Comparison of ENCODE assay signal across 11 cellular contexts in the genomic region with DNA sequence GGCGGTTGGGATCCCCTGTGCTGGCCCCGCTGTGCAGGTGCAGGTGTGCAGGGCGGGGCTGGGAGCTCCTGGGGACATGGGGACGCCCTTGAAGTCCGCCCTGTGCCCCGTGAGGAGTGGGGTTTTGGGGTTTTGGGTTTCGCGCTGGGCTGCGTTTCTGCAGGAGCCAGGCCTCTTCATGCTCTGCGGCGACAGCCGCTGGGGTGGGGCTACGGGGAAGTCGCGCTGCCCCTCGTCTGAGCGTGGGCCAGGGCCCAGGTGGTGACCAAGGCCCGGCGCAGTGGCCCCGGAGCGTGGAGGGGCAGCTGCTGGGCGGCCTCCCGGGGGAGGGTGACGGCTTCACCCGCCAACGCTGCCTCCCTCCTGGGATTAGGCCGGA. TPM values are rescaled to one million over a fixed set of nuclear protein-coding genes. Genes with fewer than 3 reads are reported as not detected.
DNase-seq lines count a peak whose midpoint lies in the region; ATAC-seq and TF ChIP-seq lines count a peak whose summit lies in the region.
"Had no signal": no experiment of that assay in that cellular context is flagged by ENCODE, and none has a peak within 500 bp of the region (broad histone marks: within the 10 kb centered on the region; RNA-seq: fewer than 3 reads in every experiment).

No MANE protein-coding gene starts in this region.

- H3K4me3 ChIP-seq in adipocyte (ENCODE audit: low read length): peak overlapping the region; percentile 75
- peak overlapping the region; percentile 21 for H3K4me3 ChIP-seq in hepatocyte
- H3K4me3 ChIP-seq in sigmoid colon: peak overlapping the region; percentile 32 to 59 (median 52)
- H3K4me3 ChIP-seq: SJSA1 had no signal

- peaks cover 36% of the 10 kb centered on the region for H3K27me3 ChIP-seq in adipocyte (replicated peaks; ENCODE audit: control insufficient read depth, insufficient read depth, low read length)
- peaks cover 50% of the 10 kb centered on the region for H3K27me3 ChIP-seq in hepatocyte
- H3K27me3 ChIP-seq in sigmoid colon: peaks cover 4 to 40% (median 14%) of the 10 kb centered on the region in 3 donors

- WGBS in hepatocyte (ENCODE audit: low lambda C conversion rate, missing lambda C conversion rate): 27% methylated on average over 20 of the region's 27 CpGs
- 5 to 7% methylated on average over 27 of the region's 27 CpGs for WGBS in sigmoid colon, 2 donors

- no peak for TF ChIP-seq EP300 in sigmoid colon (IDR thresholded peaks at IDR 0.05)

- no peak overlapping the region for H2AFZ ChIP-seq in hepatocyte

- TF ChIP-seq POLR2A in sigmoid colon (IDR thresholded peaks at IDR 0.05): no peak

- peak overlapping the region; percentile 88 for H3K4me2 ChIP-seq in hepatocyte

- no peak for ATAC-seq in GM21528 (IDR thresholded peaks at IDR 0.05; ENCODE audit: low FRiP score, unreplicated experiment)
- no peak for ATAC-seq in HG03139 (IDR thresholded peaks at IDR 0.05; ENCODE audit: unreplicated experiment)
- ATAC-seq in GM21381 (IDR thresholded peaks at IDR 0.05; ENCODE audit: unreplicated experiment): no peak

- intact Hi-C loops in sigmoid colon (cut with DNase I) (no loop called here), posterior vena cava (cut with DNase I) (no loop called here)

- H3K36me3 ChIP-seq in adipocyte (ENCODE audit: control insufficient read depth, insufficient read depth, low read length, severe bottlenecking): no peaks in the 10 kb centered on the region
- H3K36me3 ChIP-seq in hepatocyte (replicated peaks; ENCODE audit: insufficient read depth, low read depth): no peaks in the 10 kb centered on the region
- H3K36me3 ChIP-seq in sigmoid colon: peaks cover 0 to 7% (median 0%) of the 10 kb centered on the region in 4 donors
- H3K36me3 ChIP-seq: SJSA1 had no signal

- no peak for TF ChIP-seq CTCF in hepatocyte (IDR thresholded peaks at IDR 0.05; ENCODE audit: poor library complexity)
- TF ChIP-seq CTCF in sigmoid colon (IDR thresholded peaks at IDR 0.05): no peak

- DNase-seq in DMS153 (lab: John Stamatoyannopoulos, UW): peak; percentile 32
- no peak for DNase-seq in adipocyte (ENCODE audit: low read depth)
- no peak for DNase-seq in hepatocyte (ENCODE audit: low spot score)
- peak; percentile 60 for DNase-seq in sigmoid colon
- DNase-seq in posterior vena cava (ENCODE audit: low spot score): no peak
- DNase-seq: activated CD4-positive, alpha-beta T cell treated with anti-CD3 and anti-CD28 coated beads, Interleukin-2, amount 50 U/mL, for 1 hour; NCI-H1436 treated with DMSO at 0.1 percent for 48 hours had no signal

- no peaks in the 10 kb centered on the region for H3K9me2 ChIP-seq in hepatocyte (replicated peaks; ENCODE audit: insufficient read depth)

- no peaks in the 10 kb centered on the region for H3K4me1 ChIP-seq in adipocyte (ENCODE audit: control insufficient read depth, insufficient read depth, low read length)
- H3K4me1 ChIP-seq in hepatocyte (ENCODE audit: insufficient read depth): peaks cover 13% of the 10 kb centered on the region
- peaks cover 0 to 12% (median 5%) of the 10 kb centered on the region in 4 donors for H3K4me1 ChIP-seq in sigmoid colon
- H3K4me1 ChIP-seq: SJSA1 had no signal

- no peaks in the 10 kb centered on the region for H3K9me3 ChIP-seq in adipocyte (ENCODE audit: control insufficient read depth, low read length)
- no peaks in the 10 kb centered on the region for H3K9me3 ChIP-seq in hepatocyte (ENCODE audit: low read depth)
- H3K9me3 ChIP-seq in sigmoid colon: no peaks in the 10 kb centered on the region

- no peaks in the 10 kb centered on the region for H3K79me2 ChIP-seq in hepatocyte

- peak overlapping the region; percentile 81 for H3K9ac ChIP-seq in adipocyte (ENCODE audit: low read length)

- H4K20me1 ChIP-seq in hepatocyte (ENCODE audit: insufficient read depth, poor library complexity, severe bottlenecking): no peaks in the 10 kb centered on the region

- H3K27ac ChIP-seq in hepatocyte: no peak overlapping the region
- H3K27ac ChIP-seq in sigmoid colon: peak overlapping the region; percentile 68 to 81 (median 74)
- H3K27ac ChIP-seq: SJSA1 had no signal

RNA-seq across cellular contexts. Expression of gene IRX4, which starts 47.8 kb away (rescaled TPM):
- not detected in 2 replicates for total RNA-seq in hepatocyte
- polyA plus RNA-seq in hepatocyte: not detected in 2 replicates
- total RNA-seq in sigmoid colon: not detected
- under 1 TPM in 1 of 3 donors, not detected in 2; 0.06 TPM for polyA plus RNA-seq in sigmoid colon
- not detected for total RNA-seq in posterior vena cava
- total RNA-seq: SJSA1 had no signal

Comparison
In these comparisons a context has a peak if more than half of its experiments do, and no peak if none do; other contexts are left out.
1. DNase-seq: peak in DMS153 (single experiment) and sigmoid colon (single experiment); none in adipocyte (single experiment), hepatocyte (single experiment) and posterior vena cava (single experiment).
2. H3K4me3 ChIP-seq: peak in every context shown above with its lines; median percentile 75 in adipocyte; 52 in sigmoid colon; 21 in hepatocyte.